In genomic region chr7:120160166-120160565, GRCh38 we compare ENCODE assay signal across 27 cellular contexts.
"Had no signal": no experiment of that assay in that cellular context is flagged by ENCODE, and none has a peak within 500 bp of the region (broad histone marks: within the 10 kb centered on the region; RNA-seq: fewer than 3 reads in every experiment).

No MANE protein-coding gene starts in this region.

- H3K27ac Mint-ChIP-seq: immature natural killer cell; naive thymus-derived CD8-positive, alpha-beta T cell; nephron; stimulated activated naive B cell treated with anti-CD40 and anti-IgM and Interleukin-4, amounts not matched to agents 10 μg/mL and 1 μg/mL and 100 μg/mL, for 72 hours had no signal

- H3K27me3 ChIP-seq: left lung, pancreas, stomach, testis, thyroid gland, transverse colon, upper lobe of right lung had no signal

- H3K4me1 Mint-ChIP-seq: immature natural killer cell; naive thymus-derived CD8-positive, alpha-beta T cell; nephron; stimulated activated naive B cell treated with anti-CD40 and anti-IgM and Interleukin-4, amounts not matched to agents 10 μg/mL and 1 μg/mL and 100 μg/mL, for 72 hours had no signal

- H3K9me3 ChIP-seq: left lung, lower lobe of right lung, pancreas, prostate gland, stomach, testis, thyroid gland, transverse colon, upper lobe of right lung had no signal

- H3K27me3 Mint-ChIP-seq: naive thymus-derived CD8-positive, alpha-beta T cell; stimulated activated naive B cell treated with anti-CD40 and anti-IgM and Interleukin-4, amounts not matched to agents 10 μg/mL and 1 μg/mL and 100 μg/mL, for 72 hours had no signal

- H3K4me3 Mint-ChIP-seq: immature natural killer cell; naive thymus-derived CD8-positive, alpha-beta T cell; nephron; neural crest cell; stimulated activated naive B cell treated with anti-CD40 and anti-IgM and Interleukin-4, amounts not matched to agents 10 μg/mL and 1 μg/mL and 100 μg/mL, for 72 hours had no signal

- H3K9me3 Mint-ChIP-seq: nephron; neural crest cell; stimulated activated naive B cell treated with anti-CD40 and anti-IgM and Interleukin-4, amounts not matched to agents 10 μg/mL and 1 μg/mL and 100 μg/mL, for 72 hours had no signal

- H3K27ac ChIP-seq: left lung, lower lobe of right lung, pancreas, prostate gland, stomach, testis, thyroid gland, transverse colon, upper lobe of right lung had no signal

- DNase-seq: hypothalamus; immature natural killer cell; kidney; left colon; left lung; lower lobe of right lung; mammary epithelial cell; mesenchymal stem cell; naive thymus-derived CD8-positive, alpha-beta T cell; nucleus accumbens; pancreas; posterior cingulate gyrus; retina; right cardiac atrium; small intestine; stimulated activated CD4-positive, alpha-beta T cell treated with anti-CD3 and anti-CD28 coated beads, Interleukin-2, amount 100 ng/mL, for 24 hours; stimulated activated CD4-positive, alpha-beta T cell treated with anti-CD3 and anti-CD28 coated beads, Interleukin-4, amount 100 ng/mL, for 1 hour; stimulated activated naive B cell treated with anti-CD40 and anti-IgM and Interleukin-4, amounts not matched to agents 10 μg/mL and 1 μg/mL and 100 μg/mL, for 72 hours; stimulated activated naive CD8-positive, alpha-beta T cell treated with anti-CD3 and anti-CD28 coated beads, Interleukin-15, Interleukin-2, amounts not matched to agents 100 U/mL and 50 U/mL, for 24 hours; stomach; testis; thyroid gland; transverse colon; upper lobe of right lung had no signal

- H3K4me1 ChIP-seq: left lung, lower lobe of right lung, pancreas, prostate gland, stomach, testis, thyroid gland, transverse colon, upper lobe of right lung had no signal

- H3K36me3 Mint-ChIP-seq: immature natural killer cell; naive thymus-derived CD8-positive, alpha-beta T cell; stimulated activated naive B cell treated with anti-CD40 and anti-IgM and Interleukin-4, amounts not matched to agents 10 μg/mL and 1 μg/mL and 100 μg/mL, for 72 hours had no signal

- H3K4me3 ChIP-seq: left lung, lower lobe of right lung, pancreas, prostate gland, stomach, testis, thyroid gland, transverse colon, upper lobe of right lung had no signal

- H3K36me3 ChIP-seq: left lung, lower lobe of right lung, pancreas, prostate gland, stomach, thyroid gland, transverse colon, upper lobe of right lung had no signal
